9 cellular contexts compared by ENCODE assay signal in the genomic region with DNA sequence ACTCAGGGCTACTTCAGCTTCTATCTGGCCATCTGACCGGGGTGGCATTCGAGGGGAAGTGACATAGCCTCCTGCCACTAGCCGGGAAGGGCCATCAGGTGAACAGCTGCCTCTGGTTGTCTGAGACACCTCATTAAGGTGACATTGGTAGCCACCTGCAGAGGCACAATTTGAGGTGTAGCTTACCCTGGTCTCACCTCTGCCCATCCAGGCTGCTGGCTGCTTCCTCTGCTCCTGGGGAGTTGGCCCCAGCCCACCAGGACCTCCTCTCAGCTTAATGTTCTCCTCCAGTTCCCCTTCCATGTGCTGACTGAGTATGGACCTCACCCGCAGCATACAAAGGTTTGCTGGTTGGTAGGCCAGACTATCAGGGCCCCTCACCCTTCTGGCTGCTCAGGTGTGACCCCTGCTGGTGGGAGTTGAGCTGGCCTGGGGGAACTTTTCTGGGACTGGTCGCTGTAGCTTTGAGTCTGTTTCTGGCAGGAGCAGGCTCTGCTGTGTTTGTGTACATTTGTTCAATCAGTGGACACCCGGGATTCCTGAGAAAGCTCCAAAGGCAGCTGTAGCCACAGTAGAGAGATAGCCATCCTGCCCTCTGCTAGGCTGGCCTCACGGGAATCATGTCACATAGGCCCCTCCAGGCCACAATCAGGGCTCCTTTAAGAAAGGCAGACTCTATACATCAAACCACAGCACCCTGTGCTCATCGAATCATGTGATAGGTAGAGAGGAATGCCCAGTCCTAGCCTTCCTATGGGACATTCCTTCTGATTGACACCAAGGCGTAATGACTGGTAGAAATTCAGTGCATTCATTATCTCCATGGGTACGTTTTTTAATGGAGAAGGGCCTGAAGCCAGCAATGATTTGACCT.
DNase-seq lines count a peak whose midpoint lies in the region; ATAC-seq, FAIRE-seq and TF ChIP-seq lines count a peak whose summit lies in the region.
"Had no signal": no experiment of that assay in that cellular context is flagged by ENCODE, and none has a peak within 500 bp of the region (broad histone marks: within the 10 kb centered on the region; RNA-seq: fewer than 3 reads in every experiment).

No MANE protein-coding gene starts in this region.

- peak; percentile 39 to 53; a peak in 4 of 5 replicates for TF ChIP-seq RAD21 in A549 (conservative IDR thresholded peaks at IDR 0.05 in 1 of 2, IDR thresholded peaks at IDR 0.05 in 1 of 2)

- no peak for FAIRE-seq in A549 (lab: Jason Lieb, UNC)

- H3K36me3 ChIP-seq in esophagus muscularis mucosa = no peaks in the 10 kb centered on the region
- H3K36me3 ChIP-seq: neutrophil had no signal

- H3K27me3 Mint-ChIP-seq in natural killer cell treated with Interleukin-12 subunit alpha and Interleukin-12 subunit beta and Interleukin-15 and Interleukin-18, amount 100 ng/mL, for 72 hours = peaks cover 3 to 9% of the 10 kb centered on the region in 2 donors

- TF ChIP-seq EP300 in A549 (IDR thresholded peaks at IDR 0.05) (no peak), esophagus muscularis mucosa (IDR thresholded peaks at IDR 0.05) (no peak)

- no peaks in the 10 kb centered on the region for H3K9me3 Mint-ChIP-seq in natural killer cell treated with Interleukin-12 subunit alpha and Interleukin-12 subunit beta and Interleukin-15 and Interleukin-18, amount 100 ng/mL, for 72 hours

- WGBS in A549 (ENCODE audit: missing lambda C conversion rate) = 42% methylated on average over 10 of the region's 10 CpGs
- WGBS in esophagus muscularis mucosa = 58% methylated on average over 6 of the region's 10 CpGs

- H3K4me3 Mint-ChIP-seq in natural killer cell treated with Interleukin-12 subunit alpha and Interleukin-12 subunit beta and Interleukin-15 and Interleukin-18, amount 100 ng/mL, for 72 hours = no peak overlapping the region

- no peak overlapping the region for H3K4me2 ChIP-seq in A549

- TF ChIP-seq POLR2A in A549 (IDR thresholded peaks at IDR 0.05; ENCODE audit: low read length) = no peak
- no peak for TF ChIP-seq POLR2A in esophagus muscularis mucosa (IDR thresholded peaks at IDR 0.05; ENCODE audit: low read depth)

- peak; percentile 73 to 84; a peak in 5 of 6 replicates for ATAC-seq in A549
- ATAC-seq in natural killer cell treated with Interleukin-12 subunit alpha and Interleukin-12 subunit beta and Interleukin-15 and Interleukin-18, amount 100 ng/mL, for 72 hours = peak; percentile 51 to 65
- ATAC-seq in stimulated activated naive CD8-positive, alpha-beta T cell treated with anti-CD3 and anti-CD28 coated beads, Interleukin-15, Interleukin-2, amounts not matched to agents 100 U/mL and 50 U/mL, for 24 hours = peak; percentile 58
- ATAC-seq in HG02973 (IDR thresholded peaks at IDR 0.05; ENCODE audit: unreplicated experiment) = no peak

- no peak overlapping the region for H3K27ac Mint-ChIP-seq in natural killer cell treated with Interleukin-12 subunit alpha and Interleukin-12 subunit beta and Interleukin-15 and Interleukin-18, amount 100 ng/mL, for 72 hours

- H3K4me1 ChIP-seq in A549 (no peaks in the 10 kb centered on the region), esophagus muscularis mucosa (no peaks in the 10 kb centered on the region)

- no peak overlapping the region for H3K27ac ChIP-seq in A549
- H3K27ac ChIP-seq in esophagus muscularis mucosa (replicated peaks in 1 of 4) = no peak overlapping the region
- H3K27ac ChIP-seq: neutrophil had no signal

- H3K36me3 Mint-ChIP-seq in natural killer cell treated with Interleukin-12 subunit alpha and Interleukin-12 subunit beta and Interleukin-15 and Interleukin-18, amount 100 ng/mL, for 72 hours = no peaks in the 10 kb centered on the region

- H3K4me3 ChIP-seq in A549 = no peak overlapping the region
- H3K4me3 ChIP-seq in esophagus muscularis mucosa = no peak overlapping the region

- H3K9me3 ChIP-seq in A549 = no peaks in the 10 kb centered on the region
- H3K9me3 ChIP-seq in esophagus muscularis mucosa = no peaks in the 10 kb centered on the region
- H3K9me3 ChIP-seq: neutrophil had no signal

- DNase-seq in A549 (ENCODE audit: low read depth in 1 of 2, low spot score in 1 of 2) = peak; percentile 12
- peak; percentile 62 for DNase-seq in GM13976 (ENCODE audit: low spot score)
- DNase-seq in NCI-H526 treated with DMSO at 0.1 percent for 48 hours (lab: John Stamatoyannopoulos, UW) = peak; percentile 73
- DNase-seq in activated CD8-positive, alpha-beta memory T cell treated with anti-CD3 and anti-CD28 coated beads, Interleukin-2, amount 50 U/mL, for 4 hours = peak; percentile 65
- DNase-seq in esophagus muscularis mucosa (ENCODE audit: extremely low spot score) = no peak
- DNase-seq in natural killer cell treated with Interleukin-12 subunit alpha and Interleukin-12 subunit beta and Interleukin-15 and Interleukin-18, amount 100 ng/mL, for 72 hours (ENCODE audit: low spot score) = no peak
- DNase-seq in stimulated activated naive CD8-positive, alpha-beta T cell treated with anti-CD3 and anti-CD28 coated beads, Interleukin-15, Interleukin-2, amounts not matched to agents 100 U/mL and 50 U/mL, for 24 hours = peak; percentile 77

- no peaks in the 10 kb centered on the region for H3K27me3 ChIP-seq in esophagus muscularis mucosa
- H3K27me3 ChIP-seq: neutrophil had no signal

- intact Hi-C loops in esophagus muscularis mucosa (cut with DNase I) = loop anchor here (5.0 kb wide), 1 partner anchor 268 kb away; no protein-coding TSS in a partner anchor

- in situ Hi-C loops in GM13976 (cut with MboI; ENCODE audit: low sequenced_read_pairs, unreplicated experiment) = no loop called here

- POLR2A ChIA-PET in A549 (lab: Yijun Ruan, JAX) = no interaction called here

- peak; percentile 37; the same call in 2 of the 3 replicates for TF ChIP-seq CTCF in A549 (IDR thresholded peaks at IDR 0.05)
- TF ChIP-seq CTCF in GM13976 (IDR thresholded peaks at IDR 0.05; ENCODE audit: borderline replicate concordance, control extremely low read depth, extremely low read depth, insufficient read depth, missing control alignments) = peak; percentile 34
- peak; percentile 51 to 60 (median 53) for TF ChIP-seq CTCF in esophagus muscularis mucosa (IDR thresholded peaks at IDR 0.05)

- peaks cover 0 to 11% of the 10 kb centered on the region in 2 donors for H3K4me1 Mint-ChIP-seq in natural killer cell treated with Interleukin-12 subunit alpha and Interleukin-12 subunit beta and Interleukin-15 and Interleukin-18, amount 100 ng/mL, for 72 hours (ENCODE audit: low read depth in 2 of 2)

- CTCF ChIA-PET in A549 (lab: Yijun Ruan, JAX) = interaction anchor here (0.7 to 1.6 kb wide), 8 partner anchors 15 to 336 kb away, joined by 3 to 7 read pairs (median 4); no protein-coding TSS in a partner anchor

TF ChIP-seq in A549, 52 proteins besides CTCF, POLR2A, EP300 and RAD21:
- TF ChIP-seq SMC3 (IDR thresholded peaks at IDR 0.05) = peak; percentile 51; the same call in 2 of the 3 replicates
- TF ChIP-seq HEYL (CRISPR knock-in tag; IDR thresholded peaks at IDR 0.05) = no peak

Comparison
In these comparisons a context has a peak if more than half of its experiments do, and no peak if none do; other contexts are left out.
1. DNase-seq: peak in A549 (2 of 2), GM13976 (single experiment), NCI-H526 treated with DMSO at 0.1 percent for 48 hours (single experiment), activated CD8-positive, alpha-beta memory T cell treated with anti-CD3 and anti-CD28 coated beads, Interleukin-2, amount 50 U/mL, for 4 hours (single experiment) and stimulated activated naive CD8-positive, alpha-beta T cell treated with anti-CD3 and anti-CD28 coated beads, Interleukin-15, Interleukin-2, amounts not matched to agents 100 U/mL and 50 U/mL, for 24 hours (single experiment); none in esophagus muscularis mucosa (single experiment) and natural killer cell treated with Interleukin-12 subunit alpha and Interleukin-12 subunit beta and Interleukin-15 and Interleukin-18, amount 100 ng/mL, for 72 hours (single experiment).
2. Peak in every context shown above with its lines, with median percentiles within 50 percentile points of each other: CTCF ChIP-seq.